8 cellular contexts compared by ENCODE assay signal in the genomic region with DNA sequence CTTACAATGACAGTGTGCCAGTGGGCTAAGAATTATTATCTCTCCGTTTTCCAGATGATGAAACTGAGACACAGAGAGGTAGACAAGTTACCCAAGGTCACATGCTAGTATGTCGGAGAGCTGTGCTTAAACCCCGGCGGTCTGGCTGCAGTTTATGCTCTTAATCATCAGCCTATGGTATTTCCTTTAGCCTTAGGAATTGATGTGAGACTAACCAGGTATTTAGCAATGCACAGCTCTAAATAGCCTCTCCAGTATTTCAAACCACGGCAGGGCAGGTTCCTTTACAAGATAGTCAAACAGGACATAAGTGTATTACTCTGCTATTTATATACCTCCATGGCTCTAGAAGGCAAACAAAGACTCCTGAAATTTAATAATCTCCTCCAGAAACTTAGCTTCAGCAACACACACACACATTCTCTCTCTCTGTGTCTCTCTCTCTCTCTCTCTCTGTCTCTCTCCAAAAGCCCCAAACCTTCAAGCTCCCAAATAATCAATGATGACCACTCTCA.
DNase-seq lines count a peak whose midpoint lies in the region; ATAC-seq and TF ChIP-seq lines count a peak whose summit lies in the region.

No MANE protein-coding gene starts in this region.

- TF ChIP-seq CTCF in WTC11 (IDR thresholded peaks at IDR 0.05) = no peak

- H3K4me1 Mint-ChIP-seq in WTC11 = peaks cover 64% of the 10 kb centered on the region

- CTCF ChIA-PET in WTC11 (lab: Charles Lee) = interaction anchor here (0.9 to 1.8 kb wide), 3 partner anchors 184 to 206 kb away, joined by 3 to 4 read pairs (median 3); no protein-coding TSS in a partner anchor

- POLR2A ChIA-PET in WTC11 (lab: Charles Lee) = interaction anchor here (1.7 kb wide), 1 partner anchor 29 kb away, joined by 3 read pairs; no protein-coding TSS in a partner anchor

- H3K4me3 ChIP-seq in HUES48 (ENCODE audit: low read depth, low read length) = no peak overlapping the region

- H3K27me3 Mint-ChIP-seq in WTC11 (ENCODE audit: low read depth) = no peaks in the 10 kb centered on the region

- no peaks in the 10 kb centered on the region for H3K27me3 ChIP-seq in HUES48 (ENCODE audit: control insufficient read depth, insufficient read depth, low read length)

- H3K4me1 ChIP-seq in HUES48 (ENCODE audit: control insufficient read depth, insufficient read depth, low read length) = peaks cover 52% of the 10 kb centered on the region

- H3K27ac ChIP-seq in HUES48 (ENCODE audit: low read depth, low read length) = peak overlapping the region; percentile 50

- H3K36me3 Mint-ChIP-seq in WTC11 = no peaks in the 10 kb centered on the region

- H3K27ac Mint-ChIP-seq in WTC11 = peak overlapping the region; percentile 99

- no peak overlapping the region for H3K9ac ChIP-seq in HUES48 (ENCODE audit: low read depth, low read length)

- H3K4me3 Mint-ChIP-seq in WTC11 = no peak overlapping the region

- H3K9me3 Mint-ChIP-seq in WTC11 = no peaks in the 10 kb centered on the region

- intact Hi-C loops in posterior vena cava (cut with DNase I) = no loop called here

- peak; percentile 75 for DNase-seq in AG20443 (ENCODE audit: low spot score)
- no peak for DNase-seq in WTC11 (ENCODE audit: low spot score)
- DNase-seq in islet precursor cell = peak; percentile 90
- no peak for DNase-seq in NCI-H345 treated with DMSO at 0.1 percent for 48 hours (lab: John Stamatoyannopoulos, UW; ENCODE audit: unreplicated experiment)
- no peak for DNase-seq in posterior vena cava (ENCODE audit: low spot score)
- no peak for DNase-seq in NCI-H128 (lab: John Stamatoyannopoulos, UW; ENCODE audit: unreplicated experiment)

- no peaks in the 10 kb centered on the region for H3K36me3 ChIP-seq in HUES48 (ENCODE audit: control insufficient read depth, insufficient read depth, low read length)

- H3K9me3 ChIP-seq in HUES48 (ENCODE audit: control insufficient read depth, insufficient read depth, low read length) = no peaks in the 10 kb centered on the region

- no peak for ATAC-seq in WTC11
- no peak for ATAC-seq in GM18861 (IDR thresholded peaks at IDR 0.05; ENCODE audit: unreplicated experiment)

TF ChIP-seq in WTC11, 78 proteins besides CTCF, POLR2A, EP300 and RAD21:
- TF ChIP-seq CBFB (CRISPR knock-in tag; IDR thresholded peaks at IDR 0.05; ENCODE audit: low read depth) (no peak), GTF2I (CRISPR knock-in tag; conservative IDR thresholded peaks at IDR 0.05) (no peak), PRRX2 (CRISPR knock-in tag; IDR thresholded peaks at IDR 0.05) (no peak), ZNF396 (CRISPR knock-in tag; IDR thresholded peaks at IDR 0.05; ENCODE audit: borderline replicate concordance) (no peak), ZNF416 (CRISPR knock-in tag; IDR thresholded peaks at IDR 0.05) (no peak)
- TF ChIP-seq, protein P1, sequence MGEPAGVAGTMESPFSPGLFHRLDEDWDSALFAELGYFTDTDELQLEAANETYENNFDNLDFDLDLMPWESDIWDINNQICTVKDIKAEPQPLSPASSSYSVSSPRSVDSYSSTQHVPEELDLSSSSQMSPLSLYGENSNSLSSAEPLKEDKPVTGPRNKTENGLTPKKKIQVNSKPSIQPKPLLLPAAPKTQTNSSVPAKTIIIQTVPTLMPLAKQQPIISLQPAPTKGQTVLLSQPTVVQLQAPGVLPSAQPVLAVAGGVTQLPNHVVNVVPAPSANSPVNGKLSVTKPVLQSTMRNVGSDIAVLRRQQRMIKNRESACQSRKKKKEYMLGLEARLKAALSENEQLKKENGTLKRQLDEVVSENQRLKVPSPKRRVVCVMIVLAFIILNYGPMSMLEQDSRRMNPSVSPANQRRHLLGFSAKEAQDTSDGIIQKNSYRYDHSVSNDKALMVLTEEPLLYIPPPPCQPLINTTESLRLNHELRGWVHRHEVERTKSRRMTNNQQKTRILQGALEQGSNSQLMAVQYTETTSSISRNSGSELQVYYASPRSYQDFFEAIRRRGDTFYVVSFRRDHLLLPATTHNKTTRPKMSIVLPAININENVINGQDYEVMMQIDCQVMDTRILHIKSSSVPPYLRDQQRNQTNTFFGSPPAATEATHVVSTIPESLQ (CRISPR knock-in tag; IDR thresholded peaks at IDR 0.05) = no peak
- TF ChIP-seq, protein P2, sequence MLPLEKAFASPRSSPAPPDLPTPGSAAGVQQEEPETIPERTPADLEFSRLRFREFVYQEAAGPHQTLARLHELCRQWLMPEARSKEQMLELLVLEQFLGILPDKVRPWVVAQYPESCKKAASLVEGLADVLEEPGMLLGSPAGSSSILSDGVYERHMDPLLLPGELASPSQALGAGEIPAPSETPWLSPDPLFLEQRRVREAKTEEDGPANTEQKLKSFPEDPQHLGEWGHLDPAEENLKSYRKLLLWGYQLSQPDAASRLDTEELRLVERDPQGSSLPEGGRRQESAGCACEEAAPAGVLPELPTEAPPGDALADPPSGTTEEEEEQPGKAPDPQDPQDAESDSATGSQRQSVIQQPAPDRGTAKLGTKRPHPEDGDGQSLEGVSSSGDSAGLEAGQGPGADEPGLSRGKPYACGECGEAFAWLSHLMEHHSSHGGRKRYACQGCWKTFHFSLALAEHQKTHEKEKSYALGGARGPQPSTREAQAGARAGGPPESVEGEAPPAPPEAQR (CRISPR knock-in tag; IDR thresholded peaks at IDR 0.05) = no peak

Comparison
In these comparisons a context has a peak if more than half of its experiments do, and no peak if none do; other contexts are left out.
1. DNase-seq: peak in AG20443 (single experiment) and islet precursor cell (single experiment); none in WTC11 (single experiment), NCI-H345 treated with DMSO at 0.1 percent for 48 hours (single experiment), posterior vena cava (single experiment) and NCI-H128 (single experiment).